In the genomic region with DNA sequence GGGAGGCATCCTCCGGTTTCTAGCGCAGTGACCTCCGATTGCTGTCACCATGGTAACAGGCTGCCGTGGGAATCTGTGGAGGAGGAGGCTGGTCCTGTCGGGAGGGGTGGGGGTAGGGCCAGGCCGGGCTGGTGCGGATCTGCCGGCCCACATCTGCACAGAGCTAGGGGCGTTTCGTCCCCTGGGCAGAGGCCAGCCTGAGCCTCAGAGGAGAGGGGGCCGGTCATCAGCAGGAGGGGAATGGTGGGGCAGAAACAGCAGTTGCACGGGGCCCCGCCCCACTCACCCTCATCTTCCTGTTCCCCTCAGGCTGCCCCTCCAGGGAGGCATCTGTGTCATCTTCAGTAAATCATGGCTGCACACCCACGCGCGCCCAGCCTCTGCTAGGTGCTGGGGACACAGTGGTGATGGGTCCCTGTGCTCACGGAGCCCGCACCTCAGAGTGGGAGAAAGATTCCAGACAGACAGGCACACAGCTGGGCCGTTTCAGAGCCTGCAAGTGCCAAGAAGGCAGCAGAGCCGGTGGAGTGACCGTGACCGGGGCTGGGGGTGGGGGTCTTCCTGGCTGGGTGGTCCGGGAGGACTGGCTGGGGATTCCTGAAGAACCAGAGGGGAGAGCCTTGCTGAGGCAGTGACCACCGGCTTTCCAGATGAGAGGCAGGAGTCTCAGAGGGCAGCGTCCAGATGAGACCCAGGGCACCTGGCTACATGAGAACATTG, we compare ENCODE assay signal across 12 cellular contexts.
A peak's percentile ranks its signal among the peaks of the same experiment; 100 is the strongest.
DNase-seq lines count a peak whose midpoint lies in the region; TF ChIP-seq lines count a peak whose summit lies in the region.
"Had no signal": no experiment of that assay in that cellular context is flagged by ENCODE, and none has a peak within 500 bp of the region (broad histone marks: within the 10 kb centered on the region; RNA-seq: fewer than 3 reads in every experiment).

No MANE protein-coding gene starts in this region.

- H3K27me3 ChIP-seq in BE2C = no peaks in the 10 kb centered on the region; the same call in 1 of the 2 replicates
- H3K27me3 ChIP-seq in HAP-1 (ENCODE audit: low read depth) = no peaks in the 10 kb centered on the region
- H3K27me3 ChIP-seq in SJCRH30 = peaks cover 9% of the 10 kb centered on the region; the same call in 1 of the 2 replicates

- H3K9me3 Mint-ChIP-seq in brain = no peaks in the 10 kb centered on the region

- H3K9me3 ChIP-seq in BE2C (no peaks in the 10 kb centered on the region), HAP-1 (no peaks in the 10 kb centered on the region), SJCRH30 (replicated peaks) (no peaks in the 10 kb centered on the region)
- H3K9me3 ChIP-seq: colonic mucosa, gastrocnemius medialis, upper lobe of left lung had no signal

- no peaks in the 10 kb centered on the region for H3K36me3 ChIP-seq in BE2C
- no peaks in the 10 kb centered on the region for H3K36me3 ChIP-seq in HAP-1 (replicated peaks)
- no peaks in the 10 kb centered on the region for H3K36me3 ChIP-seq in SJCRH30
- H3K36me3 ChIP-seq: colonic mucosa, gastrocnemius medialis, upper lobe of left lung had no signal

- H3K4me1 ChIP-seq in BE2C (peaks cover 8% of the 10 kb centered on the region), HAP-1 (peaks cover 3% of the 10 kb centered on the region; the same call in 1 of the 2 replicates), SJCRH30 (no peaks in the 10 kb centered on the region)
- H3K4me1 ChIP-seq: colonic mucosa, gastrocnemius medialis had no signal

- peak overlapping the region in 4 of 5 experiments; percentile 58 to 97 (median 90) for H3K27ac Mint-ChIP-seq in brain

- peaks cover 62% of the 10 kb centered on the region for H3K4me1 Mint-ChIP-seq in brain

- H3K27me3 Mint-ChIP-seq in brain = no peaks in the 10 kb centered on the region

- in situ Hi-C loops in HAP-1 (cut with MboI; ENCODE audit: low sequenced_read_pairs) = no loop called here

- H3K36me3 Mint-ChIP-seq in brain = no peaks in the 10 kb centered on the region

- no peak for TF ChIP-seq CTCF in BE2C (IDR thresholded peaks at IDR 0.05; ENCODE audit: low read depth, low read length)
- no peak for TF ChIP-seq CTCF in brain (conservative IDR thresholded peaks at IDR 0.05)

- peak; percentile 53 for DNase-seq in BE2C
- peak; percentile 18 to 66 for DNase-seq in HAP-1 (ENCODE audit: low spot score in 2 of 2)
- peak; percentile 14 for DNase-seq in putamen (ENCODE audit: low spot score)
- no peak for DNase-seq in stimulated activated naive CD4-positive, alpha-beta T cell (lab: John Stamatoyannopoulos, UW)
- DNase-seq in DMS79 (lab: John Stamatoyannopoulos, UW) = no peak
- DNase-seq in NCI-H1436 (lab: John Stamatoyannopoulos, UW) = no peak
- DNase-seq in SJCRH30 = no peak
- DNase-seq: colonic mucosa, gastrocnemius medialis, MV-4-11, upper lobe of left lung had no signal

- peak overlapping the region; percentile 37 for H3K4me3 ChIP-seq in BE2C (ENCODE audit: low read depth, low read length)
- no peak overlapping the region for H3K4me3 ChIP-seq in HAP-1
- H3K4me3 ChIP-seq in SJCRH30 = no peak overlapping the region
- H3K4me3 ChIP-seq: colonic mucosa, gastrocnemius medialis, upper lobe of left lung had no signal

- no peak overlapping the region for H3K27ac ChIP-seq in SJCRH30
- H3K27ac ChIP-seq: colonic mucosa, gastrocnemius medialis, upper lobe of left lung had no signal

- H3K4me3 Mint-ChIP-seq in brain = peak overlapping the region; percentile 30 to 71 (median 36)

Comparison
In these comparisons a context has a peak if more than half of its experiments do, and no peak if none do; other contexts are left out.
1. DNase-seq: peak in BE2C (single experiment), HAP-1 (2 of 2) and putamen (single experiment); none in stimulated activated naive CD4-positive, alpha-beta T cell (0 of 6), DMS79 (single experiment), NCI-H1436 (single experiment) and SJCRH30 (0 of 2).